18 cellular contexts compared by ENCODE assay signal in the genomic region with DNA sequence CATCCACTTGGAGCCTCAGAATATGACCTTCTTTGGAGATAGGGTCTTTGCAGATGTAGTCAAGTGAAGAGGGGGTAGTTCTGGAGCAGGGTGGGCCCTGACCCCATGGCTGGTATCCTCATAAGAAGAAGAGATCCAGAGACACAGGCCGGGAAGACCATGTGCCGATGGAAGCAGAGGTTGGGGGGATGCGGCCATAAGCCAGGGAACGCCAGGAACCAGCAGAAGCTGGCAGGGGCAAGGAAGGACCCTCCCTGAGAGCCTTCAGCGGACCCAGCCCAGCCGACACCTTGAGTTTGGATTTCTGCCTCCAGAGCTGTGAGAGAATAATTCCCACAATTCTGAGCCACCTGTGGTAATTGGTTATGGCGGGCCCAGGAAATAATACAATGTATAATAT. TPM values are rescaled to one million over a fixed set of nuclear protein-coding genes. Genes with fewer than 3 reads are reported as not detected.
DNase-seq lines count a peak whose midpoint lies in the region; ATAC-seq and TF ChIP-seq lines count a peak whose summit lies in the region.
"Had no signal": no experiment of that assay in that cellular context is flagged by ENCODE, and none has a peak within 500 bp of the region (broad histone marks: within the 10 kb centered on the region; RNA-seq: fewer than 3 reads in every experiment).

No MANE protein-coding gene starts in this region.

- DNase-seq in A673 (ENCODE audit: low spot score) (no peak), H7 (peak; percentile 13), ecto neural progenitor cell (ENCODE audit: low spot score) (peak; percentile 42), spleen (peak; percentile 28), AG20443 (ENCODE audit: low spot score) (no peak)
- DNase-seq in stimulated activated CD8-positive, alpha-beta memory T cell treated with anti-CD3 and anti-CD28 coated beads, Interleukin-4, amount 100 ng/mL, for 48 hours, result no peak
- DNase-seq: 8988T, BE2C, C1 segment of cervical spinal cord, DMS79 treated with DMSO at 0.1 percent for 48 hours, GF-D8, GM23248, HFFc6, KBM-7 had no signal

- peaks cover 28% of the 10 kb centered on the region for H3K4me1 ChIP-seq in A673 (ENCODE audit: insufficient read depth, low read length, poor library complexity, severe bottlenecking)
- H3K4me1 ChIP-seq in spleen, result peaks cover 0 to 20% (median 7%) of the 10 kb centered on the region in 6 donors
- H3K4me1 ChIP-seq: BE2C had no signal

- CTCF ChIA-PET in A673 (lab: Charles Lee), result no interaction called here

- intact Hi-C loops in A673 (cut with micrococcal nuclease; ENCODE audit: unreplicated experiment) (loop anchor here (2.0 to 5.0 kb wide), 2 partner anchors 78 to 167 kb away; no protein-coding TSS in a partner anchor), spleen (cut with DNase I; ENCODE audit: low total_unique reads) (no loop called here)

- no peak for ATAC-seq in GM18868 (IDR thresholded peaks at IDR 0.05; ENCODE audit: unreplicated experiment)
- ATAC-seq: HCT116 had no signal

- POLR2A ChIA-PET in A673 (lab: Charles Lee; ENCODE audit: low non-redundant PET), result no interaction called here

- BruUV-seq in A673 (replicated peaks; lab: Mats Ljungman, UMichigan), result no TSS peak

- H3K36me3 ChIP-seq in A673 (ENCODE audit: insufficient read depth, low read length, poor library complexity, severe bottlenecking) (peaks cover 4% of the 10 kb centered on the region), H7 (replicated peaks; ENCODE audit: control insufficient read depth, insufficient read depth, low read length) (no peaks in the 10 kb centered on the region), spleen (no peaks in the 10 kb centered on the region)
- H3K36me3 ChIP-seq: BE2C had no signal

- TF ChIP-seq POLR2A in spleen (IDR thresholded peaks at IDR 0.05), result no peak

- H3K4me3 ChIP-seq in A673 (ENCODE audit: low read depth, low read length, poor library complexity, severe bottlenecking), result no peak overlapping the region
- H3K4me3 ChIP-seq in H7 (ENCODE audit: insufficient read depth, low read depth, low read length), result no peak overlapping the region
- H3K4me3 ChIP-seq in spleen, result no peak overlapping the region
- H3K4me3 ChIP-seq: GM23248 had no signal

- 85 to 96% (median 93%) methylated on average over 7 of the region's 7 CpGs for WGBS in spleen, 5 donors

- TF ChIP-seq CTCF in A673 (conservative IDR thresholded peaks at IDR 0.05; ENCODE audit: low read depth, low read length), result no peak
- no peak for TF ChIP-seq CTCF in spleen (IDR thresholded peaks at IDR 0.05 in 8 of 11, conservative IDR thresholded peaks at IDR 0.05 in 3 of 11)

- H3K27me3 ChIP-seq in A673 (replicated peaks; ENCODE audit: insufficient read depth, low read depth, low read length, poor library complexity) (no peaks in the 10 kb centered on the region), H7 (ENCODE audit: control insufficient read depth, insufficient read depth, low read length) (no peaks in the 10 kb centered on the region), spleen (replicated peaks in 1 of 7) (no peaks in the 10 kb centered on the region)
- H3K27me3 ChIP-seq: BE2C had no signal

- H3K27ac ChIP-seq in A673 (ENCODE audit: low read depth, low read length, poor library complexity, severe bottlenecking) (peak overlapping the region; percentile 91), spleen (no peak overlapping the region)
- H3K27ac ChIP-seq: GM23248 had no signal

- H3K9me3 ChIP-seq in A673 (ENCODE audit: low read depth, low read length, poor library complexity, severe bottlenecking) (peaks cover 29% of the 10 kb centered on the region), spleen (peaks cover 0 to 35% (median 22%) of the 10 kb centered on the region in 8 donors)
- H3K9me3 ChIP-seq: BE2C had no signal

RNA-seq across cellular contexts. Expression of a gene that starts 26.1 kb away (rescaled TPM):
- 0.59 and 0.88 TPM in 2 replicates for total RNA-seq in A673 (2021)
- total RNA-seq in H7 (2014; rRNA removed; shearing (Covaris generic)), result 0.28 and 0.67 TPM in 2 replicates
- 1 to 10 TPM in 4 of 7 donors, under 1 TPM in 3; 0.44 to 2.0 (median 1.1) TPM for total RNA-seq in spleen
- under 1 TPM; 0.02 to 0.29 (median 0.05) TPM for polyA plus RNA-seq in spleen
- total RNA-seq: GM23248, H4, HFFc6 had no signal
- polyA plus RNA-seq: GM23248, IgD-negative memory B cell had no signal

Comparison
In these comparisons a context has a peak if more than half of its experiments do, and no peak if none do; other contexts are left out.
1. DNase-seq: peak in H7 (single experiment), ecto neural progenitor cell (single experiment) and spleen (single experiment); none in A673 (single experiment), stimulated activated CD8-positive, alpha-beta memory T cell treated with anti-CD3 and anti-CD28 coated beads, Interleukin-4, amount 100 ng/mL, for 48 hours (single experiment) and AG20443 (single experiment).